8 cellular contexts compared by ENCODE assay signal in genomic region chr12:56315626-56316473, GRCh38.
DNase-seq lines count a peak whose midpoint lies in the region; ATAC-seq and TF ChIP-seq lines count a peak whose summit lies in the region.

CNPY2 (minus strand) TSS chr12:56315988; CDS start chr12:56315217, 771 bp downstream.

- DNase-seq in AG09309 (ENCODE audit: low read depth) = peak; percentile 79
- DNase-seq in NCI-H345 treated with DMSO at 0.1 percent for 48 hours (lab: John Stamatoyannopoulos, UW; ENCODE audit: unreplicated experiment) = peak; percentile 99
- DNase-seq in activated CD4-positive, CD25-positive, alpha-beta regulatory T cell (lab: John Stamatoyannopoulos, UW) = peak; percentile 83 to 91 (median 85)
- peak; percentile 93 for DNase-seq in central memory CD4-positive, alpha-beta T cell
- peak; percentile 99 for DNase-seq in iris pigment epithelial cell (ENCODE audit: low read depth)
- peak; percentile 85 to 93 for DNase-seq in stimulated activated CD4-positive, alpha-beta T cell treated with anti-CD3 and anti-CD28 coated beads, Interleukin-12 subunit alpha, Interleukin-12 subunit beta, amount 100 ng/mL, for 24 hours (ENCODE audit: low read depth in 2 of 2)

- peak within 1 kb of the TSS; percentile 99 for H3K4me3 ChIP-seq in AG09309 (ENCODE audit: control insufficient read depth, low read depth, low read length)

- peak; percentile 7 for TF ChIP-seq CTCF in AG09309 (IDR thresholded peaks at IDR 0.05; ENCODE audit: control insufficient read depth, insufficient read depth, low read depth, low read length, missing control alignments)

- peak; percentile 89 for ATAC-seq in GM19023 (IDR thresholded peaks at IDR 0.05; ENCODE audit: unreplicated experiment)
- peak; percentile 86 for ATAC-seq in HG03280 (IDR thresholded peaks at IDR 0.05; ENCODE audit: unreplicated experiment)

Comparison
In these comparisons a context has a peak if more than half of its experiments do, and no peak if none do; other contexts are left out.
1. Peak in every context shown above with its lines: DNase-seq, ATAC-seq and H3K4me3 ChIP-seq.